ENCODE assay signal across 23 cellular contexts in genomic region chr16:71899171-71899570, GRCh38. TPM values are rescaled to one million over a fixed set of nuclear protein-coding genes. Genes with fewer than 3 reads are reported as not detected.
DNase-seq lines count a peak whose midpoint lies in the region; ATAC-seq lines count a peak whose summit lies in the region.
"Had no signal": no experiment of that assay in that cellular context is flagged by ENCODE, and none has a peak within 500 bp of the region (broad histone marks: within the 10 kb centered on the region; RNA-seq: fewer than 3 reads in every experiment).

No MANE protein-coding gene starts in this region.

- no peaks in the 10 kb centered on the region for H3K9me3 Mint-ChIP-seq in activated T-cell treated with anti-CD3 and anti-CD28 coated beads, Interleukin-2, amount 50 U/mL, for 72 hours
- H3K9me3 Mint-ChIP-seq in IgD-negative memory B cell = no peaks in the 10 kb centered on the region
- no peaks in the 10 kb centered on the region for H3K9me3 Mint-ChIP-seq in central memory CD8-positive, alpha-beta T cell
- H3K9me3 Mint-ChIP-seq in stimulated activated effector memory CD8-positive, alpha-beta T cell treated with anti-CD3 and anti-CD28 coated beads, Interleukin-12 subunit alpha, Interleukin-12 subunit beta, amount 100 ng/mL, for 72 hours = peaks cover 2% of the 10 kb centered on the region

- ATAC-seq in activated T-cell treated with anti-CD3 and anti-CD28 coated beads, Interleukin-2, amount 50 U/mL, for 72 hours (replicated peaks in 1 of 2) = no peak
- no peak for ATAC-seq in central memory CD8-positive, alpha-beta T cell (replicated peaks; ENCODE audit: extremely low read depth, poor library complexity, severe bottlenecking)
- ATAC-seq in stimulated activated effector memory CD8-positive, alpha-beta T cell treated with anti-CD3 and anti-CD28 coated beads, Interleukin-12 subunit alpha, Interleukin-12 subunit beta, amount 100 ng/mL, for 72 hours = no peak
- ATAC-seq in HG03135 (IDR thresholded peaks at IDR 0.05; ENCODE audit: unreplicated experiment) = no peak
- ATAC-seq: left lung had no signal

- no peak for DNase-seq in activated T-cell treated with anti-CD3 and anti-CD28 coated beads, Interleukin-2, amount 50 U/mL, for 72 hours
- no peak for DNase-seq in activated T-cell treated with anti-CD3 and anti-CD28 coated beads, Interleukin-2, amount 50 U/mL, for 48 hours
- DNase-seq in central memory CD8-positive, alpha-beta T cell (ENCODE audit: low spot score in 2 of 2) = no peak
- no peak for DNase-seq in stimulated activated effector memory CD8-positive, alpha-beta T cell treated with anti-CD3 and anti-CD28 coated beads, Interleukin-12 subunit alpha, Interleukin-12 subunit beta, amount 100 ng/mL, for 72 hours (ENCODE audit: low spot score in 2 of 2)
- DNase-seq in COR-L47 (lab: John Stamatoyannopoulos, UW) = no peak
- no peak for DNase-seq in activated gamma-delta T cell (lab: John Stamatoyannopoulos, UW)
- DNase-seq: activated CD4-positive, alpha-beta T cell treated with anti-CD3 and anti-CD28 coated beads for 48 hours; activated effector memory CD4-positive, alpha-beta T cell treated with Interleukin-2 at 50 U/mL for 16 hours; cortex of kidney; EL; GOT3; head of caudate nucleus; left lung; NCI-H1092 treated with DMSO at 0.1 percent for 48 hours; NCI-H2029; NCI-H226; OCI-M1; Right ventricle myocardium superior; stimulated activated CD4-positive, alpha-beta T cell treated with anti-CD3 and anti-CD28 coated beads, Interleukin-1b, Interleukin-23, amount 100 ng/mL, for 48 hours; stimulated activated naive CD4-positive, alpha-beta T cell; tibial artery had no signal

- peak overlapping the region; percentile 80 for H3K27ac Mint-ChIP-seq in activated T-cell treated with anti-CD3 and anti-CD28 coated beads, Interleukin-2, amount 50 U/mL, for 72 hours
- H3K27ac Mint-ChIP-seq in IgD-negative memory B cell = peak overlapping the region; percentile 11 to 62 (median 31)
- H3K27ac Mint-ChIP-seq in central memory CD8-positive, alpha-beta T cell (ENCODE audit: low read depth) = peak overlapping the region; percentile 83
- H3K27ac Mint-ChIP-seq in stimulated activated effector memory CD8-positive, alpha-beta T cell treated with anti-CD3 and anti-CD28 coated beads, Interleukin-12 subunit alpha, Interleukin-12 subunit beta, amount 100 ng/mL, for 72 hours = peak overlapping the region; percentile 55

- peak overlapping the region; percentile 46 to 69 for H3K4me3 Mint-ChIP-seq in activated T-cell treated with anti-CD3 and anti-CD28 coated beads, Interleukin-2, amount 50 U/mL, for 72 hours
- H3K4me3 Mint-ChIP-seq in IgD-negative memory B cell = peak overlapping the region in 2 of 4 donors; percentile 81 to 93
- peak overlapping the region; percentile 63 for H3K4me3 Mint-ChIP-seq in central memory CD8-positive, alpha-beta T cell
- H3K4me3 Mint-ChIP-seq in stimulated activated effector memory CD8-positive, alpha-beta T cell treated with anti-CD3 and anti-CD28 coated beads, Interleukin-12 subunit alpha, Interleukin-12 subunit beta, amount 100 ng/mL, for 72 hours = peak overlapping the region; percentile 37

- H3K36me3 Mint-ChIP-seq in activated T-cell treated with anti-CD3 and anti-CD28 coated beads, Interleukin-2, amount 50 U/mL, for 72 hours (ENCODE audit: insufficient read depth in 2 of 2) = peaks cover 10 to 13% of the 10 kb centered on the region in 2 donors
- peaks cover 3% of the 10 kb centered on the region for H3K36me3 Mint-ChIP-seq in IgD-negative memory B cell
- peaks cover 26% of the 10 kb centered on the region for H3K36me3 Mint-ChIP-seq in central memory CD8-positive, alpha-beta T cell (ENCODE audit: insufficient read depth)
- peaks cover 81% of the 10 kb centered on the region for H3K36me3 Mint-ChIP-seq in stimulated activated effector memory CD8-positive, alpha-beta T cell treated with anti-CD3 and anti-CD28 coated beads, Interleukin-12 subunit alpha, Interleukin-12 subunit beta, amount 100 ng/mL, for 72 hours

- peaks cover 72% of the 10 kb centered on the region for H3K4me1 Mint-ChIP-seq in activated T-cell treated with anti-CD3 and anti-CD28 coated beads, Interleukin-2, amount 50 U/mL, for 72 hours (ENCODE audit: low read depth)
- H3K4me1 Mint-ChIP-seq in IgD-negative memory B cell = peaks cover 33 to 46% (median 41%) of the 10 kb centered on the region in 3 donors
- H3K4me1 Mint-ChIP-seq in central memory CD8-positive, alpha-beta T cell = peaks cover 51% of the 10 kb centered on the region
- peaks cover 50% of the 10 kb centered on the region for H3K4me1 Mint-ChIP-seq in stimulated activated effector memory CD8-positive, alpha-beta T cell treated with anti-CD3 and anti-CD28 coated beads, Interleukin-12 subunit alpha, Interleukin-12 subunit beta, amount 100 ng/mL, for 72 hours

- no peaks in the 10 kb centered on the region for H3K27me3 Mint-ChIP-seq in activated T-cell treated with anti-CD3 and anti-CD28 coated beads, Interleukin-2, amount 50 U/mL, for 72 hours (ENCODE audit: low read depth)
- no peaks in the 10 kb centered on the region for H3K27me3 Mint-ChIP-seq in IgD-negative memory B cell
- H3K27me3 Mint-ChIP-seq in central memory CD8-positive, alpha-beta T cell = no peaks in the 10 kb centered on the region

RNA-seq across cellular contexts. Expression of gene IST1, which starts 3.8 kb away (rescaled TPM):
- 100 to 1,000 TPM; 190 to 194 TPM for total RNA-seq in activated T-cell treated with anti-CD3 and anti-CD28 coated beads, Interleukin-2, amount 50 U/mL, for 72 hours
- 161 TPM for polyA plus RNA-seq in IgD-negative memory B cell

RNA-seq across cellular contexts. Expression of gene ZNF821, which starts 15.2 kb away (rescaled TPM):
- total RNA-seq in activated T-cell treated with anti-CD3 and anti-CD28 coated beads, Interleukin-2, amount 50 U/mL, for 72 hours = 10 to 100 TPM; 12.7 to 15.4 TPM
- polyA plus RNA-seq in IgD-negative memory B cell = 34.3 TPM

RNA-seq across cellular contexts. Expression of gene ATXN1L, which starts 53.4 kb away (rescaled TPM):
- 10 to 100 TPM; 21.7 to 25.8 TPM for total RNA-seq in activated T-cell treated with anti-CD3 and anti-CD28 coated beads, Interleukin-2, amount 50 U/mL, for 72 hours
- 5.4 TPM for polyA plus RNA-seq in IgD-negative memory B cell

Comparison
In these comparisons a context has a peak if more than half of its experiments do, and no peak if none do; other contexts are left out.
1. H3K27ac Mint-ChIP-seq: peak in every context shown above with its lines; median percentile 83 in central memory CD8-positive, alpha-beta T cell; 80 in activated T-cell treated with anti-CD3 and anti-CD28 coated beads, Interleukin-2, amount 50 U/mL, for 72 hours; 55 in stimulated activated effector memory CD8-positive, alpha-beta T cell treated with anti-CD3 and anti-CD28 coated beads, Interleukin-12 subunit alpha, Interleukin-12 subunit beta, amount 100 ng/mL, for 72 hours; 31 in IgD-negative memory B cell.